Comparison of ENCODE assay signal across 8 cellular contexts in the genomic region with DNA sequence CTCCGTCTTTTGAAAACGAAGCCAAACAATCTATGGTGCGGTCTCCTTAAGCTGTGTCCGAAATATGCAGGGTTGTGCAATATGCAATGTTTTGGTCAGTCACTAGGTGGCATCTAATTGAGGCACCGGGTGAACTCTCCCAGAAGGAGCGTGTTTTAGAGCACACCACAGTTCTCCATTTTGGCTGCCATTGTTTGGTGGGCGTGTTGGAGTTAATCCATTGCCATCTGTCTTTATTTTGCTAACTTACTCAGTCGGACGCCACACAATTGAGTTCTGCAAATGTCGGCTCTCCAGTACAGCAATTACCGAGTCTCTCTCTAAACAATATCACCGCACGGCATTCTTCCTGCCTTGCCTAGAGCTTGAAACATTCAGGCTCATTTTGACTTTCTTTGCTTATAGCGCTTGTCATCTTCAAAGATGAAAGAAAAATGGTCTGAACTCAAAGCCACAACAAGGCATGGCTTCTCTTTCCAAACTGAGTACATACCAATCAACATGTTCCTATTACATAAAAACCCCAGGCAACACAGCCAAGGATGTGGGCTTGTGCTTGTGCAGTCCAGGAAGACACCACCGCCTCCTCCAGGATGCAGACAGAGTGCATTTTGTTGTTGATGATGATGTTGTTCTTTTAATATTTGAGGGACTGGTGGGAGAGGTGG.
A peak's percentile ranks its signal among the peaks of the same experiment; 100 is the strongest.
DNase-seq lines count a peak whose midpoint lies in the region; ATAC-seq lines count a peak whose summit lies in the region.

No MANE protein-coding gene starts in this region.

- intact Hi-C loops in activated CD4-positive, alpha-beta T cell treated with anti-CD3 and anti-CD28 coated beads for 36 hours (cut with DNase I, micrococcal nuclease) = loop anchor here (1.0 to 10.0 kb wide), 4 partner anchors 183 to 287 kb away; partner anchors contain the start of gene SERP2 (in 1 of the 2)

- peak overlapping the region; percentile 10 for H3K4me3 Mint-ChIP-seq in activated CD4-positive, alpha-beta T cell treated with anti-CD3 and anti-CD28 coated beads for 36 hours

- CTCF ChIA-PET in activated CD4-positive, alpha-beta T cell treated with anti-CD3 and anti-CD28 coated beads for 36 hours (lab: Charles Lee) = interaction anchor here (0.5 to 3.1 kb wide), 10 partner anchors 19 to 375 kb away, joined by 3 to 14 read pairs (median 4); no protein-coding TSS in a partner anchor

- peaks cover 30% of the 10 kb centered on the region for H3K4me1 Mint-ChIP-seq in activated CD4-positive, alpha-beta T cell treated with anti-CD3 and anti-CD28 coated beads for 36 hours

- peaks cover 2% of the 10 kb centered on the region for H3K9me3 Mint-ChIP-seq in activated CD4-positive, alpha-beta T cell treated with anti-CD3 and anti-CD28 coated beads for 36 hours (ENCODE audit: low read depth)

- H3K36me3 Mint-ChIP-seq in activated CD4-positive, alpha-beta T cell treated with anti-CD3 and anti-CD28 coated beads for 36 hours (ENCODE audit: low read depth) = no peaks in the 10 kb centered on the region

- peak; percentile 60 for ATAC-seq in activated CD4-positive, alpha-beta T cell treated with anti-CD3 and anti-CD28 coated beads for 36 hours
- no peak for ATAC-seq in HG03139 (IDR thresholded peaks at IDR 0.05; ENCODE audit: unreplicated experiment)

- peak; percentile 14 for DNase-seq in activated gamma-delta T cell treated with Interleukin-2 at 50 U/mL for 16 hours
- DNase-seq in activated gamma-delta T cell (lab: John Stamatoyannopoulos, UW) = no peak
- peak; percentile 85 for DNase-seq in NCI-H2171 treated with DMSO at 0.1 percent for 48 hours (lab: John Stamatoyannopoulos, UW)
- DNase-seq in activated CD4-positive, alpha-beta T cell treated with anti-CD3 and anti-CD28 coated beads for 36 hours = peak; percentile 63
- DNase-seq in ecto neural progenitor cell (ENCODE audit: low spot score) = peak; percentile 67
- DNase-seq in lung microvascular endothelial cell (ENCODE audit: low read depth in 2 of 2) = peak; percentile 81 to 84

- POLR2A ChIA-PET in activated CD4-positive, alpha-beta T cell treated with anti-CD3 and anti-CD28 coated beads for 36 hours (lab: Charles Lee) = interaction anchor here (0.6 kb wide), 1 partner anchor 624 kb away, joined by 3 read pairs; no protein-coding TSS in a partner anchor

- H3K27ac Mint-ChIP-seq in activated CD4-positive, alpha-beta T cell treated with anti-CD3 and anti-CD28 coated beads for 36 hours = peak overlapping the region; percentile 21

- peak overlapping the region; percentile 62 for H3K27ac ChIP-seq in temporal lobe (ENCODE audit: low read depth, low read length)

- peaks cover 17% of the 10 kb centered on the region for H3K27me3 Mint-ChIP-seq in activated CD4-positive, alpha-beta T cell treated with anti-CD3 and anti-CD28 coated beads for 36 hours
